11 cellular contexts compared by ENCODE assay signal in genomic region chr9:17622749-17623148, GRCh38. TPM values are rescaled to one million over a fixed set of nuclear protein-coding genes. Genes with fewer than 3 reads are reported as not detected.
"Had no signal": no experiment of that assay in that cellular context is flagged by ENCODE, and none has a peak within 500 bp of the region (broad histone marks: within the 10 kb centered on the region; RNA-seq: fewer than 3 reads in every experiment).

No MANE protein-coding gene starts in this region.

- H2AFZ ChIP-seq: GM23338 had no signal

- FAIRE-seq: H1, H54, K562 had no signal

- DNase-seq: H9, HCEC 1CT, HFFc6, IMR-90, KG1 had no signal

- ATAC-seq: GM23338, K562 had no signal

- H3K4me3 ChIP-seq: GM23338, K562 had no signal

- H3K4me2 ChIP-seq: GM23338 had no signal

- H3K27ac ChIP-seq: HL-60 had no signal

RNA-seq across cellular contexts. Expression of gene SH3GL2, which starts 43.9 kb away (rescaled TPM):
- total RNA-seq: HFFc6, HT1080, K562 had no signal
- polyA plus RNA-seq: K562 had no signal
